ENCODE assay signal across 27 cellular contexts in the genomic region with DNA sequence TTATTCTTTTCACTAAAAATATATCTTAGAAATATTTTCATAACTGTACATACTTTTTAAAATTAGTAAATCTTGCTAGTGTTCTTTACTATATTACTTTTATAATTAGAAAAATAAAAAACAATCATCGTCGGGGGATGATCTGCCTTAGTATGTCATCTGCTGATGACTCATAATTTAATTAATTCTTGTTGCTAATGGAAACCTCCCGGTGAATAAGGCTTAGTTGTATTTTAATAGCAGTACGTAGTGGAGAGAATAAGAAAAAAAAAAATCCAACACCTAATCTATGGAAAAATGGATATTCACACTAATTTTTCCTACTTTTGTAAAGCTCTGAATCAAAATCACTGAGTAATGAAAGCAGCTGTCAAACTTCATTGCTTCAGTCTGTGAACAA.
DNase-seq lines count a peak whose midpoint lies in the region; ATAC-seq, FAIRE-seq and TF ChIP-seq lines count a peak whose summit lies in the region.
"Had no signal": no experiment of that assay in that cellular context is flagged by ENCODE, and none has a peak within 500 bp of the region (broad histone marks: within the 10 kb centered on the region; RNA-seq: fewer than 3 reads in every experiment).

No MANE protein-coding gene starts in this region.

- no peak overlapping the region for H3K4me3 Mint-ChIP-seq in astrocyte (ENCODE audit: unreplicated experiment)
- H3K4me3 Mint-ChIP-seq: activated naive CD8-positive, alpha-beta T cell treated with anti-CD3 and anti-CD28 coated beads, Interleukin-2, amount 10 ng/mL, durations not matched to agents 7 days and 5 days; GM23338; nephron; stimulated activated naive B cell treated with anti-CD40 and anti-IgM and Interleukin-4, amounts not matched to agents 10 μg/mL and 1 μg/mL and 100 μg/mL, for 72 hours; T-cell had no signal

- H2AFZ ChIP-seq in astrocyte (ENCODE audit: low read depth, low read length) = no peak overlapping the region
- H2AFZ ChIP-seq in PC-9 = no peak overlapping the region

- ATAC-seq in GM18502 (IDR thresholded peaks at IDR 0.05; ENCODE audit: poor library complexity, unreplicated experiment) = no peak
- ATAC-seq: GM12878; GM23338; left colon; stimulated activated naive B cell treated with anti-CD40 and anti-IgM and Interleukin-4, amounts not matched to agents 10 μg/mL and 1 μg/mL and 100 μg/mL, for 72 hours; T-cell had no signal

- H3K9me3 Mint-ChIP-seq in astrocyte (ENCODE audit: unreplicated experiment) = no peaks in the 10 kb centered on the region
- H3K9me3 Mint-ChIP-seq: activated naive CD8-positive, alpha-beta T cell treated with anti-CD3 and anti-CD28 coated beads, Interleukin-2, amount 10 ng/mL, durations not matched to agents 7 days and 5 days; GM23338; nephron; stimulated activated naive B cell treated with anti-CD40 and anti-IgM and Interleukin-4, amounts not matched to agents 10 μg/mL and 1 μg/mL and 100 μg/mL, for 72 hours had no signal

- H3K27ac ChIP-seq in A673 (ENCODE audit: low read depth, low read length, poor library complexity, severe bottlenecking) (no peak overlapping the region), astrocyte (ENCODE audit: low read depth, low read length) (no peak overlapping the region), PC-9 (no peak overlapping the region)
- H3K27ac ChIP-seq: C4-2B, testis had no signal

- H3K27me3 ChIP-seq in A673 (replicated peaks; ENCODE audit: insufficient read depth, low read depth, low read length, poor library complexity) (no peaks in the 10 kb centered on the region), astrocyte (ENCODE audit: insufficient read depth, low read length) (no peaks in the 10 kb centered on the region), PC-9 (ENCODE audit: insufficient read depth, low read depth) (no peaks in the 10 kb centered on the region)
- H3K27me3 ChIP-seq: testis had no signal

- no peaks in the 10 kb centered on the region for H3K9me2 ChIP-seq in PC-9 (ENCODE audit: insufficient read depth)

- POLR2A ChIA-PET in A673 (lab: Charles Lee; ENCODE audit: low non-redundant PET) (no interaction called here), PC-9 (lab: Charles Lee; ENCODE audit: unreplicated experiment) (interaction anchor here (0.7 kb wide), 1 partner anchor 1247 kb away, joined by 6 read pairs; no protein-coding TSS in a partner anchor)

- H3K79me2 ChIP-seq in astrocyte (ENCODE audit: insufficient read depth, low read length) (no peaks in the 10 kb centered on the region), PC-9 (ENCODE audit: low read depth) (no peaks in the 10 kb centered on the region)

- H4K20me1 ChIP-seq in astrocyte (ENCODE audit: insufficient read depth, low read length) (no peaks in the 10 kb centered on the region), PC-9 (ENCODE audit: insufficient read depth) (no peaks in the 10 kb centered on the region)

- BruUV-seq in A673 (replicated peaks; lab: Mats Ljungman, UMichigan) (no TSS peak), PC-9 (replicated peaks; lab: Mats Ljungman, UMichigan) (no TSS peak)

- H3K4me1 ChIP-seq in A673 (ENCODE audit: insufficient read depth, low read length, poor library complexity, severe bottlenecking) (no peaks in the 10 kb centered on the region), astrocyte (ENCODE audit: insufficient read depth, low read length) (no peaks in the 10 kb centered on the region), PC-9 (replicated peaks; ENCODE audit: insufficient read depth) (no peaks in the 10 kb centered on the region)
- H3K4me1 ChIP-seq: testis had no signal

- H3K4me3 ChIP-seq in A673 (ENCODE audit: low read depth, low read length, poor library complexity, severe bottlenecking) = no peak overlapping the region
- no peak overlapping the region for H3K4me3 ChIP-seq in astrocyte (ENCODE audit: insufficient read depth, low read depth, low read length)
- no peak overlapping the region for H3K4me3 ChIP-seq in PC-9
- H3K4me3 ChIP-seq: GM12878, GM23338, testis had no signal

- H3K27me3 Mint-ChIP-seq in astrocyte (ENCODE audit: low read depth, unreplicated experiment) = no peaks in the 10 kb centered on the region
- H3K27me3 Mint-ChIP-seq: activated naive CD8-positive, alpha-beta T cell treated with anti-CD3 and anti-CD28 coated beads, Interleukin-2, amount 10 ng/mL, durations not matched to agents 7 days and 5 days had no signal

- H3K4me1 Mint-ChIP-seq in astrocyte (ENCODE audit: low read depth, unreplicated experiment) = no peaks in the 10 kb centered on the region

- FAIRE-seq in astrocyte (lab: Jason Lieb, UNC) (no peak), frontal cortex (lab: Jason Lieb, UNC) (peak; percentile 51)
- FAIRE-seq: bronchial epithelial cell, endothelial cell of umbilical vein, GM12878 had no signal

- CTCF ChIA-PET in A673 (lab: Charles Lee) (no interaction called here), PC-9 (lab: Charles Lee) (no interaction called here)

- H3K36me3 ChIP-seq in A673 (ENCODE audit: insufficient read depth, low read length, poor library complexity, severe bottlenecking) (no peaks in the 10 kb centered on the region), astrocyte (ENCODE audit: insufficient read depth, low read length) (no peaks in the 10 kb centered on the region), PC-9 (ENCODE audit: low read depth) (no peaks in the 10 kb centered on the region)

- no peak overlapping the region for H3K9ac ChIP-seq in astrocyte (ENCODE audit: low read length)

- TF ChIP-seq CTCF in A673 (conservative IDR thresholded peaks at IDR 0.05; ENCODE audit: low read depth, low read length) (no peak), astrocyte (IDR thresholded peaks at IDR 0.05; ENCODE audit: insufficient read depth, low read depth, low read length) (no peak), PC-9 (conservative IDR thresholded peaks at IDR 0.05) (no peak)

- H3K4me2 ChIP-seq in astrocyte (ENCODE audit: low read length) (peak overlapping the region; percentile 5), PC-9 (no peak overlapping the region)
- H3K4me2 ChIP-seq: GM23338 had no signal

- no peaks in the 10 kb centered on the region for H3K36me3 Mint-ChIP-seq in astrocyte (ENCODE audit: low read depth, unreplicated experiment)
- H3K36me3 Mint-ChIP-seq: activated naive CD8-positive, alpha-beta T cell treated with anti-CD3 and anti-CD28 coated beads, Interleukin-2, amount 10 ng/mL, durations not matched to agents 7 days and 5 days; stimulated activated naive B cell treated with anti-CD40 and anti-IgM and Interleukin-4, amounts not matched to agents 10 μg/mL and 1 μg/mL and 100 μg/mL, for 72 hours; T-cell had no signal

- intact Hi-C loops in A673 (cut with micrococcal nuclease; ENCODE audit: unreplicated experiment) (loop anchor here (10.0 kb wide), 1 partner anchor 379 kb away; the partner anchor contains the start of gene ACVR1C), PC-9 (cut with micrococcal nuclease; ENCODE audit: unreplicated experiment) (no loop called here)

- DNase-seq in A673 (ENCODE audit: low spot score) (peak; percentile 41), M059J (ENCODE audit: low read depth) (peak; percentile 40), astrocyte (ENCODE audit: low read depth) (peak; percentile 26), frontal cortex (ENCODE audit: low spot score in 2 of 2) (no peak), PC-9 (no peak), cerebellar nuclear complex (lab: John Stamatoyannopoulos, UW) (no peak), mucosa of gallbladder (ENCODE audit: low spot score) (no peak)
- DNase-seq: activated CD4-positive, alpha-beta T cell treated with anti-CD3 and anti-CD28 coated beads, Interleukin-2, amount 50 U/mL, for 1 hour; activated CD8-positive, alpha-beta memory T cell treated with anti-CD3 and anti-CD28 coated beads, Interleukin-2, amount 50 U/mL, for 48 hours; activated naive CD8-positive, alpha-beta T cell treated with anti-CD3 and anti-CD28 coated beads, Interleukin-2, amount 10 ng/mL, durations not matched to agents 7 days and 5 days; Karpas-422; left colon; NCI-H1092; NCI-H2081 treated with DMSO at 0.1 percent for 48 hours; NCI-H510A treated with DMSO at 0.1 percent for 48 hours; Right ventricle myocardium superior; stimulated activated CD4-positive, alpha-beta T cell treated with anti-CD3 and anti-CD28 coated beads, Interleukin-2, amount 100 ng/mL, for 24 hours; stimulated activated naive B cell treated with anti-CD40 and anti-IgM and Interleukin-4, amounts not matched to agents 10 μg/mL and 1 μg/mL and 100 μg/mL, for 72 hours; T-cell; testis had no signal

- no peaks in the 10 kb centered on the region for H3K9me3 ChIP-seq in A673 (ENCODE audit: low read depth, low read length, poor library complexity, severe bottlenecking)
- H3K9me3 ChIP-seq in astrocyte (ENCODE audit: insufficient read depth, low read depth, low read length) = no peaks in the 10 kb centered on the region
- H3K9me3 ChIP-seq in PC-9 (ENCODE audit: insufficient read depth, low read depth) = no peaks in the 10 kb centered on the region
- H3K9me3 ChIP-seq: testis had no signal

- H3K27ac Mint-ChIP-seq in astrocyte (ENCODE audit: unreplicated experiment) = no peak overlapping the region
- H3K27ac Mint-ChIP-seq: activated naive CD8-positive, alpha-beta T cell treated with anti-CD3 and anti-CD28 coated beads, Interleukin-2, amount 10 ng/mL, durations not matched to agents 7 days and 5 days; GM23338; nephron; stimulated activated naive B cell treated with anti-CD40 and anti-IgM and Interleukin-4, amounts not matched to agents 10 μg/mL and 1 μg/mL and 100 μg/mL, for 72 hours; T-cell had no signal

- H3F3A ChIP-seq in PC-9 (ENCODE audit: insufficient read depth, low read depth) = no peaks in the 10 kb centered on the region

Comparison
In these comparisons a context has a peak if more than half of its experiments do, and no peak if none do; other contexts are left out.
1. DNase-seq: peak in A673 (single experiment), M059J (single experiment) and astrocyte (single experiment); none in frontal cortex (0 of 2), PC-9 (0 of 2), cerebellar nuclear complex (0 of 2) and mucosa of gallbladder (single experiment).